In genomic region chr1:90414201-90414600, GRCh38 we compare ENCODE assay signal across 22 cellular contexts.
"Had no signal": no experiment of that assay in that cellular context is flagged by ENCODE, and none has a peak within 500 bp of the region (broad histone marks: within the 10 kb centered on the region; RNA-seq: fewer than 3 reads in every experiment).

No MANE protein-coding gene starts in this region.

- DNase-seq: effector memory CD8-positive, alpha-beta T cell; esophagus squamous epithelium; foreskin fibroblast; immature natural killer cell; kidney; left cardiac atrium; left ventricle myocardium inferior; lower lobe of right lung; mesenchymal stem cell; naive B cell; occipital lobe; psoas muscle; retina; right lobe of liver; spleen; stimulated activated CD4-positive, alpha-beta T cell treated with anti-CD3 and anti-CD28 coated beads, Interleukin-15, amount 100 ng/mL, for 24 hours; stimulated activated CD4-positive, alpha-beta T cell treated with anti-CD3 and anti-CD28 coated beads, Interleukin-1b, Interleukin-23, amount 100 ng/mL, for 48 hours; stimulated activated CD4-positive, alpha-beta T cell treated with anti-CD3 and anti-CD28 coated beads, Interleukin-4, amount 100 ng/mL, for 24 hours; stimulated activated naive CD8-positive, alpha-beta T cell treated with anti-CD3 and anti-CD28 coated beads, Interleukin-15, amount 100 ng/mL, for 72 hours had no signal

- H3K36me3 Mint-ChIP-seq: immature natural killer cell; naive B cell; stimulated activated memory B cell treated with anti-CD40 and anti-IgM and Interleukin-4, amounts not matched to agents 10 μg/mL and 1 μg/mL and 100 μg/mL, for 72 hours had no signal

- H3K4me1 Mint-ChIP-seq: immature natural killer cell; naive B cell; nephron; stimulated activated memory B cell treated with anti-CD40 and anti-IgM and Interleukin-4, amounts not matched to agents 10 μg/mL and 1 μg/mL and 100 μg/mL, for 72 hours; stimulated activated naive CD8-positive, alpha-beta T cell treated with anti-CD3 and anti-CD28 coated beads, Interleukin-15, amount 100 ng/mL, for 72 hours had no signal

- H3K9me3 Mint-ChIP-seq: stimulated activated memory B cell treated with anti-CD40 and anti-IgM and Interleukin-4, amounts not matched to agents 10 μg/mL and 1 μg/mL and 100 μg/mL, for 72 hours; stimulated activated naive CD8-positive, alpha-beta T cell treated with anti-CD3 and anti-CD28 coated beads, Interleukin-15, amount 100 ng/mL, for 72 hours had no signal

- H3K27ac Mint-ChIP-seq: dendritic cell treated with granulocyte-macrophage colony-stimulating factor and Interleukin-4, amounts not matched to agents 40 ng/mL and 50 ng/mL, for 4 days; effector memory CD8-positive, alpha-beta T cell; immature natural killer cell; naive B cell; nephron; stimulated activated memory B cell treated with anti-CD40 and anti-IgM and Interleukin-4, amounts not matched to agents 10 μg/mL and 1 μg/mL and 100 μg/mL, for 72 hours; stimulated activated naive CD8-positive, alpha-beta T cell treated with anti-CD3 and anti-CD28 coated beads, Interleukin-15, amount 100 ng/mL, for 72 hours had no signal

- H3K4me3 Mint-ChIP-seq: dendritic cell treated with granulocyte-macrophage colony-stimulating factor and Interleukin-4, amounts not matched to agents 40 ng/mL and 50 ng/mL, for 4 days; effector memory CD8-positive, alpha-beta T cell; immature natural killer cell; naive B cell; nephron; stimulated activated memory B cell treated with anti-CD40 and anti-IgM and Interleukin-4, amounts not matched to agents 10 μg/mL and 1 μg/mL and 100 μg/mL, for 72 hours; stimulated activated naive CD8-positive, alpha-beta T cell treated with anti-CD3 and anti-CD28 coated beads, Interleukin-15, amount 100 ng/mL, for 72 hours had no signal

- H3K27me3 Mint-ChIP-seq: dendritic cell treated with granulocyte-macrophage colony-stimulating factor and Interleukin-4, amounts not matched to agents 40 ng/mL and 50 ng/mL, for 4 days; effector memory CD8-positive, alpha-beta T cell; stimulated activated memory B cell treated with anti-CD40 and anti-IgM and Interleukin-4, amounts not matched to agents 10 μg/mL and 1 μg/mL and 100 μg/mL, for 72 hours had no signal
